Comparison of ENCODE assay signal across 19 cellular contexts in the genomic region with DNA sequence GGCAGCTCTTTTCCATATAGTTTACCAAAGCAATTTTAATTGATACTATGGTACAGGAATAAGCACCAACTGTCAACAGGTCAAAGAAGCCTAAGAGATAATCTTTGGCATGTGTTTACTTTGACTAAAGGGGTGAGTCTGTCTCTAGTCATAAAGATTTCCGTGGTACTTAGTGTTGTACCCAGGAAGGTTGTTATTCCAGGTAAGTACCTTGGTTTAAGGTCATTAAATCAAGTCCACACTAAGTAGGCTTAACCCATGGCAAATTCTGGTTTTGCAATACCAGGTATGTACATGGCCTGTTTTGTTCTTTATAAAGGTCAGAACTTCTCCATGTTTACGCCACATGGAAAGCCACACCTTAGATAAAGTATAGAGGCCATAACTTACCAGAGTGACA.
"Had no signal": no experiment of that assay in that cellular context is flagged by ENCODE, and none has a peak within 500 bp of the region (broad histone marks: within the 10 kb centered on the region; RNA-seq: fewer than 3 reads in every experiment).

No MANE protein-coding gene starts in this region.

- H3K27ac ChIP-seq: left lung, lower lobe of right lung, testis, tibial nerve had no signal

- H3K4me3 ChIP-seq: heart right ventricle, left lung, lower lobe of right lung, testis, tibial nerve had no signal

- H3K27ac Mint-ChIP-seq: dendritic cell treated with granulocyte-macrophage colony-stimulating factor and Interleukin-4, amounts not matched to agents 40 ng/mL and 50 ng/mL, for 4 days; memory B cell; mesothelial cell of epicardium; nephron progenitor cell; stimulated activated naive B cell treated with anti-CD40 and anti-IgM and Interleukin-4, amounts not matched to agents 10 μg/mL and 1 μg/mL and 100 μg/mL, for 72 hours; stimulated activated naive CD8-positive, alpha-beta T cell treated with anti-CD3 and anti-CD28 coated beads, Interleukin-15, amount 100 ng/mL, for 72 hours had no signal

- H3K9me3 Mint-ChIP-seq: central memory CD8-positive, alpha-beta T cell; effector memory CD8-positive, alpha-beta T cell had no signal

- H3K27me3 ChIP-seq: heart right ventricle, left lung, testis, tibial nerve had no signal

- ATAC-seq: effector memory CD8-positive, alpha-beta T cell; heart right ventricle; left lung; lower lobe of right lung; sciatic nerve; stimulated activated naive B cell treated with anti-CD40 and anti-IgM and Interleukin-4, amounts not matched to agents 10 μg/mL and 1 μg/mL and 100 μg/mL, for 72 hours; stimulated activated naive CD8-positive, alpha-beta T cell treated with anti-CD3 and anti-CD28 coated beads, Interleukin-15, amount 100 ng/mL, for 72 hours had no signal

- H3K4me3 Mint-ChIP-seq: central memory CD8-positive, alpha-beta T cell; dendritic cell treated with granulocyte-macrophage colony-stimulating factor and Interleukin-4, amounts not matched to agents 40 ng/mL and 50 ng/mL, for 4 days; memory B cell; mesothelial cell of epicardium; nephron progenitor cell; stimulated activated naive B cell treated with anti-CD40 and anti-IgM and Interleukin-4, amounts not matched to agents 10 μg/mL and 1 μg/mL and 100 μg/mL, for 72 hours; stimulated activated naive CD8-positive, alpha-beta T cell treated with anti-CD3 and anti-CD28 coated beads, Interleukin-15, amount 100 ng/mL, for 72 hours had no signal

- H3K9me3 ChIP-seq: left lung, lower lobe of right lung, testis, tibial nerve had no signal

- DNase-seq: effector memory CD8-positive, alpha-beta T cell; foreskin melanocyte; islet precursor cell; left lung; lower lobe of right lung; naive B cell; nephron progenitor cell; stimulated activated CD4-positive, alpha-beta T cell treated with anti-CD3 and anti-CD28 coated beads, Interleukin-2, amount 100 ng/mL, for 24 hours; stimulated activated CD4-positive, alpha-beta T cell treated with anti-CD3 and anti-CD28 coated beads, Interleukin-4, amount 100 ng/mL, for 4 hours; stimulated activated naive B cell treated with anti-CD40 and anti-IgM and Interleukin-4, amounts not matched to agents 10 μg/mL and 1 μg/mL and 100 μg/mL, for 72 hours; stimulated activated naive CD8-positive, alpha-beta T cell treated with anti-CD3 and anti-CD28 coated beads, Interleukin-15, amount 100 ng/mL, for 72 hours; testis had no signal

- H3K27me3 Mint-ChIP-seq: central memory CD8-positive, alpha-beta T cell; dendritic cell treated with granulocyte-macrophage colony-stimulating factor and Interleukin-4, amounts not matched to agents 40 ng/mL and 50 ng/mL, for 4 days; effector memory CD8-positive, alpha-beta T cell; memory B cell; naive B cell; stimulated activated naive B cell treated with anti-CD40 and anti-IgM and Interleukin-4, amounts not matched to agents 10 μg/mL and 1 μg/mL and 100 μg/mL, for 72 hours; stimulated activated naive CD8-positive, alpha-beta T cell treated with anti-CD3 and anti-CD28 coated beads, Interleukin-15, amount 100 ng/mL, for 72 hours had no signal
